Comparison of ENCODE assay signal across 8 cellular contexts in genomic region chr4:93302310-93302709, GRCh38.
"Had no signal": no experiment of that assay in that cellular context is flagged by ENCODE, and none has a peak within 500 bp of the region (broad histone marks: within the 10 kb centered on the region; RNA-seq: fewer than 3 reads in every experiment).

No MANE protein-coding gene starts in this region.

- H3K4me3 Mint-ChIP-seq: IgD-negative memory B cell had no signal

- H3K27me3 Mint-ChIP-seq: IgD-negative memory B cell had no signal

- H3K4me2 ChIP-seq: KMS-11 had no signal

- H3K27ac Mint-ChIP-seq: IgD-negative memory B cell had no signal

- H3K4me1 Mint-ChIP-seq: IgD-negative memory B cell had no signal

- ATAC-seq: HepG2, K562 had no signal

- FAIRE-seq: HepG2, HTR-8/SVneo, K562 had no signal

- DNase-seq: IMR-90, KG1 had no signal

- H3K9ac ChIP-seq: KMS-11 had no signal

- H3K27ac ChIP-seq: HL-60, KMS-11 had no signal

- H3K4me3 ChIP-seq: K562 had no signal
